In the genomic region with DNA sequence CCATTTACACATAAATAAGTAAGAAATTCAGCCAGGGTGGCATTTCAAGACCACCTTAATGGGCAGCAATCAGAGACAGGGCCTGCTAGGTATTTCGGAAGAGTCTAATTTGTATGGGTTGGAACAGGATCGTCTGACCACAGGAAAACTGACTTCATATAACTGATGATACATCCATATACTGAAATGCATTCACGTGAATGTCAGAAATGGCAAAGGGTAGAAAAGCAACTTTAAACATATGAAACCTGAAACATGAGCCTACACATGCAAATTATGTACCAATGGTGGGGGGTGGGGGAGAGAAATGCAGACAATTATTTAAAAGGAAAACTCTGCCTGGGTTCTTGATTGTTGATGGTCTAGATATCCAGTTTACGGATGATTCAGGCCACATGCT, we compare ENCODE assay signal across 29 cellular contexts.
DNase-seq lines count a peak whose midpoint lies in the region; ATAC-seq lines count a peak whose summit lies in the region.
"Had no signal": no experiment of that assay in that cellular context is flagged by ENCODE, and none has a peak within 500 bp of the region (broad histone marks: within the 10 kb centered on the region; RNA-seq: fewer than 3 reads in every experiment).

No MANE protein-coding gene starts in this region.

- peak overlapping the region; percentile 50 for H3K27ac Mint-ChIP-seq in activated CD4-positive, alpha-beta memory T cell treated with anti-CD3 and anti-CD28 coated beads for 36 hours
- no peak overlapping the region for H3K27ac Mint-ChIP-seq in activated CD4-positive, alpha-beta memory T cell treated with anti-CD3 and anti-CD28 coated beads, Interleukin-2, amount 10 ng/mL, durations not matched to agents 7 days and 5 days
- peak overlapping the region; percentile 33 for H3K27ac Mint-ChIP-seq in activated naive CD8-positive, alpha-beta T cell treated with anti-CD3 and anti-CD28 coated beads, Interleukin-2, amount 10 ng/mL, durations not matched to agents 7 days and 5 days
- peak overlapping the region in 6 of 9 donors; percentile 31 to 81 (median 60) for H3K27ac Mint-ChIP-seq in naive thymus-derived CD4-positive, alpha-beta T cell
- H3K27ac Mint-ChIP-seq: activated CD8-positive, alpha-beta memory T cell treated with anti-CD3 and anti-CD28 coated beads, Interleukin-2, amount 10 ng/mL, durations not matched to agents 7 days and 5 days had no signal

- H3K27me3 ChIP-seq in naive thymus-derived CD4-positive, alpha-beta T cell (ENCODE audit: control insufficient read depth in 2 of 2, insufficient read depth in 2 of 2, low read length in 2 of 2): no peaks in the 10 kb centered on the region

- H3K36me3 Mint-ChIP-seq in activated CD4-positive, alpha-beta memory T cell treated with anti-CD3 and anti-CD28 coated beads for 36 hours: peaks cover 26% of the 10 kb centered on the region
- H3K36me3 Mint-ChIP-seq in activated CD4-positive, alpha-beta memory T cell treated with anti-CD3 and anti-CD28 coated beads, Interleukin-2, amount 10 ng/mL, durations not matched to agents 7 days and 5 days (ENCODE audit: low read depth): peaks cover 34% of the 10 kb centered on the region
- peaks cover 27% of the 10 kb centered on the region for H3K36me3 Mint-ChIP-seq in activated naive CD8-positive, alpha-beta T cell treated with anti-CD3 and anti-CD28 coated beads, Interleukin-2, amount 10 ng/mL, durations not matched to agents 7 days and 5 days
- H3K36me3 Mint-ChIP-seq in naive thymus-derived CD4-positive, alpha-beta T cell: peaks cover 3 to 32% (median 23%) of the 10 kb centered on the region in 5 donors

- H3K4me1 ChIP-seq in naive thymus-derived CD4-positive, alpha-beta T cell (ENCODE audit: control insufficient read depth in 2 of 2, insufficient read depth in 2 of 2, low read length in 2 of 2): no peaks in the 10 kb centered on the region

- no peak overlapping the region for H3K4me3 Mint-ChIP-seq in activated CD4-positive, alpha-beta memory T cell treated with anti-CD3 and anti-CD28 coated beads for 36 hours
- no peak overlapping the region for H3K4me3 Mint-ChIP-seq in activated CD4-positive, alpha-beta memory T cell treated with anti-CD3 and anti-CD28 coated beads, Interleukin-2, amount 10 ng/mL, durations not matched to agents 7 days and 5 days
- no peak overlapping the region for H3K4me3 Mint-ChIP-seq in activated naive CD8-positive, alpha-beta T cell treated with anti-CD3 and anti-CD28 coated beads, Interleukin-2, amount 10 ng/mL, durations not matched to agents 7 days and 5 days
- H3K4me3 Mint-ChIP-seq in naive thymus-derived CD4-positive, alpha-beta T cell: peak overlapping the region in 1 of 10 donors; percentile 32
- H3K4me3 Mint-ChIP-seq: activated CD8-positive, alpha-beta memory T cell treated with anti-CD3 and anti-CD28 coated beads, Interleukin-2, amount 10 ng/mL, durations not matched to agents 7 days and 5 days; neural crest cell had no signal

- H3K9me3 Mint-ChIP-seq in activated CD4-positive, alpha-beta memory T cell treated with anti-CD3 and anti-CD28 coated beads for 36 hours: no peaks in the 10 kb centered on the region
- no peaks in the 10 kb centered on the region for H3K9me3 Mint-ChIP-seq in activated CD4-positive, alpha-beta memory T cell treated with anti-CD3 and anti-CD28 coated beads, Interleukin-2, amount 10 ng/mL, durations not matched to agents 7 days and 5 days
- no peaks in the 10 kb centered on the region for H3K9me3 Mint-ChIP-seq in activated naive CD8-positive, alpha-beta T cell treated with anti-CD3 and anti-CD28 coated beads, Interleukin-2, amount 10 ng/mL, durations not matched to agents 7 days and 5 days
- H3K9me3 Mint-ChIP-seq in naive thymus-derived CD4-positive, alpha-beta T cell: peaks cover 0 to 2% (median 0%) of the 10 kb centered on the region in 11 donors
- H3K9me3 Mint-ChIP-seq: neural crest cell had no signal

- ATAC-seq in activated naive CD8-positive, alpha-beta T cell treated with anti-CD3 and anti-CD28 coated beads, Interleukin-2, amount 10 ng/mL, durations not matched to agents 7 days and 5 days (ENCODE audit: low read depth): no peak
- ATAC-seq in naive thymus-derived CD4-positive, alpha-beta T cell: no peak
- ATAC-seq in HG03342 (IDR thresholded peaks at IDR 0.05; ENCODE audit: unreplicated experiment): no peak
- ATAC-seq in HG03196 (IDR thresholded peaks at IDR 0.05; ENCODE audit: unreplicated experiment): no peak
- ATAC-seq: activated CD8-positive, alpha-beta memory T cell treated with anti-CD3 and anti-CD28 coated beads, Interleukin-2, amount 10 ng/mL, durations not matched to agents 7 days and 5 days; left ventricle myocardium superior; psoas muscle had no signal

- DNase-seq in activated CD4-positive, alpha-beta memory T cell treated with anti-CD3 and anti-CD28 coated beads for 36 hours: no peak
- DNase-seq in activated CD4-positive, alpha-beta memory T cell treated with anti-CD3 and anti-CD28 coated beads, Interleukin-2, amount 10 ng/mL, durations not matched to agents 7 days and 5 days: no peak
- peak; percentile 47 for DNase-seq in EH (ENCODE audit: low read depth)
- no peak for DNase-seq in activated naive CD8-positive, alpha-beta T cell treated with anti-CD3 and anti-CD28 coated beads, Interleukin-2, amount 10 ng/mL, durations not matched to agents 7 days and 5 days
- no peak for DNase-seq in naive thymus-derived CD4-positive, alpha-beta T cell
- DNase-seq in glomerular visceral epithelial cell (ENCODE audit: extremely low spot score): no peak
- DNase-seq: 8988T; activated CD4-positive, alpha-beta T cell treated with anti-CD3 and anti-CD28 coated beads for 1 hour; activated CD8-positive, alpha-beta memory T cell treated with anti-CD3 and anti-CD28 coated beads, Interleukin-2, amount 10 ng/mL, durations not matched to agents 7 days and 5 days; activated effector memory CD4-positive, alpha-beta T cell treated with anti-CD3 and anti-CD28 coated beads, Interleukin-2, amount 50 U/mL, for 16 hours; AML-193; aorta; Calu3; erythroblast; foreskin melanocyte; hippocampal formation; left ventricle myocardium superior; NCI-H1048; NCI-H187 treated with DMSO at 0.1 percent for 48 hours; NCI-H774; psoas muscle; Right ventricle myocardium superior; small intestine; stimulated activated CD4-positive, alpha-beta T cell treated with anti-CD3 and anti-CD28 coated beads, Interleukin-2, amount 100 ng/mL, for 48 hours; SW 1271; trophoblast cell had no signal

- peaks cover 0 to 47% (median 8%) of the 10 kb centered on the region in 3 experiments for H3K36me3 ChIP-seq in naive thymus-derived CD4-positive, alpha-beta T cell (ENCODE audit: control insufficient read depth in 2 of 3, insufficient read depth in 3 of 3, low read length in 3 of 3)

- H3K4me1 Mint-ChIP-seq in activated CD4-positive, alpha-beta memory T cell treated with anti-CD3 and anti-CD28 coated beads for 36 hours (ENCODE audit: low read depth): peaks cover 46% of the 10 kb centered on the region
- peaks cover 20% of the 10 kb centered on the region for H3K4me1 Mint-ChIP-seq in activated CD4-positive, alpha-beta memory T cell treated with anti-CD3 and anti-CD28 coated beads, Interleukin-2, amount 10 ng/mL, durations not matched to agents 7 days and 5 days
- peaks cover 16% of the 10 kb centered on the region for H3K4me1 Mint-ChIP-seq in activated naive CD8-positive, alpha-beta T cell treated with anti-CD3 and anti-CD28 coated beads, Interleukin-2, amount 10 ng/mL, durations not matched to agents 7 days and 5 days
- H3K4me1 Mint-ChIP-seq in naive thymus-derived CD4-positive, alpha-beta T cell: peaks cover 13 to 73% (median 60%) of the 10 kb centered on the region in 7 donors

- CTCF ChIA-PET in activated CD4-positive, alpha-beta memory T cell treated with anti-CD3 and anti-CD28 coated beads for 36 hours (lab: Charles Lee): interaction anchor here (0.5 kb wide), 1 partner anchor 321 kb away, joined by 3 read pairs; no protein-coding TSS in a partner anchor
- CTCF ChIA-PET in activated CD4-positive, alpha-beta memory T cell treated with anti-CD3 and anti-CD28 coated beads, Interleukin-2, amount 10 ng/mL, durations not matched to agents 7 days and 5 days (lab: Charles Lee): no interaction called here
- CTCF ChIA-PET in naive thymus-derived CD4-positive, alpha-beta T cell (lab: Charles Lee): no interaction called here

- POLR2A ChIA-PET in activated CD4-positive, alpha-beta memory T cell treated with anti-CD3 and anti-CD28 coated beads for 36 hours (lab: Charles Lee): no interaction called here
- POLR2A ChIA-PET in activated CD4-positive, alpha-beta memory T cell treated with anti-CD3 and anti-CD28 coated beads, Interleukin-2, amount 10 ng/mL, durations not matched to agents 7 days and 5 days (lab: Charles Lee): no interaction called here
- POLR2A ChIA-PET in activated naive CD8-positive, alpha-beta T cell treated with anti-CD3 and anti-CD28 coated beads, Interleukin-2, amount 10 ng/mL, durations not matched to agents 7 days and 5 days (lab: Charles Lee): no interaction called here
- POLR2A ChIA-PET in naive thymus-derived CD4-positive, alpha-beta T cell (lab: Charles Lee): no interaction called here

- no peaks in the 10 kb centered on the region for H3K9me3 ChIP-seq in naive thymus-derived CD4-positive, alpha-beta T cell (ENCODE audit: control insufficient read depth in 2 of 3, low read length in 3 of 3)
- H3K9me3 ChIP-seq: psoas muscle had no signal

- H3K27ac ChIP-seq in naive thymus-derived CD4-positive, alpha-beta T cell (ENCODE audit: low read depth, low read length): no peak overlapping the region
- H3K27ac ChIP-seq: psoas muscle had no signal

- intact Hi-C loops in activated CD4-positive, alpha-beta memory T cell treated with anti-CD3 and anti-CD28 coated beads for 36 hours (cut with micrococcal nuclease): no loop called here
- intact Hi-C loops in naive thymus-derived CD4-positive, alpha-beta T cell (cut with micrococcal nuclease): no loop called here

- H3K4me3 ChIP-seq in naive thymus-derived CD4-positive, alpha-beta T cell (ENCODE audit: low read length): no peak overlapping the region
- H3K4me3 ChIP-seq: psoas muscle had no signal

- H3K27me3 Mint-ChIP-seq in activated CD4-positive, alpha-beta memory T cell treated with anti-CD3 and anti-CD28 coated beads for 36 hours: no peaks in the 10 kb centered on the region
- H3K27me3 Mint-ChIP-seq in activated CD4-positive, alpha-beta memory T cell treated with anti-CD3 and anti-CD28 coated beads, Interleukin-2, amount 10 ng/mL, durations not matched to agents 7 days and 5 days: no peaks in the 10 kb centered on the region
- no peaks in the 10 kb centered on the region for H3K27me3 Mint-ChIP-seq in activated naive CD8-positive, alpha-beta T cell treated with anti-CD3 and anti-CD28 coated beads, Interleukin-2, amount 10 ng/mL, durations not matched to agents 7 days and 5 days
- no peaks in the 10 kb centered on the region for H3K27me3 Mint-ChIP-seq in naive thymus-derived CD4-positive, alpha-beta T cell
- H3K27me3 Mint-ChIP-seq: activated CD8-positive, alpha-beta memory T cell treated with anti-CD3 and anti-CD28 coated beads, Interleukin-2, amount 10 ng/mL, durations not matched to agents 7 days and 5 days had no signal
